Comparison of ENCODE assay signal across 1 cellular context in the genomic region with DNA sequence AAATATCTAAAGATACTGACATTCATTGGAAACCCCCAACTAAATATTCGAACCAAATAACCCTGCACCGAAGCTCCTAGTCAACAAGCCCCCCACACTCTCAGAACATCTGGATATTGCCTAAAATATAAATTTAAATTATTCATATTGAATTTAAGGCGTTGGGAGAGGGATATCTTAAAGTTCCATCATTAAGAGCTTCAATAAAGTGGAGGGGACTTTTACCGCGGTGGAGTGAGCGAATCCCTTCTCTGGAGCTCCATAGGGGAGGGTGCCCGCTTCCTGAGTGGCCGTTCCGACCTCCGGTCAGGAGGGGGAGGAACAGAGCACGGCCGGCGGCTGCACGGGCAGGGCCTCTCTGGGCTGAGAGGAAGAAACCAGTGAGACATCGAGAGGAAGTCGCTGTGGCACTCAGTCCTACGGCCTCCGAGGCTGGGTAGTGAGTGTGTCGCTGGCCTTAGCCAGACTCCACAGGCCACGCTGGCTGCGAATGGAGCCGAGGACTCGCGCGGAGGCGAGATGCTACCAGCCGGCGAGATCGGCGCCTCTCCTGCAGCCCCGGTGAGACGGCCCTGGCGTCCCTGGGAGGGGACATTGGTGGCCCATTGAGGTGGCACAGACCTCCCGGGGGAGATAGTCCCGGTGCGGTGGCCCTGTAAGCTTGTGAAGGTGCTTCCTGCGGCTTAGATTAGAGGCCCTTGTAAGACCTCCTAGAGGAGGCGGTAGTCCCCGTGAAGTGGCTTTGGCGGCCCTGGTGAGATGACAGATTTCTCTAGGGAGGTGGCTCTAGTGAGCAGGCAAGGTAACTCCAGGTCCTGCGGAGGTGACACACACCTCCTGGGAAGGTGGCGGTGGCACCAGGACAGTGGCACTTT.
TF ChIP-seq lines count a peak whose summit lies in the region.

Gene RINT1 (plus strand): TSS at position 405 of the 875 bp plus-strand sequence. CDS start 115 bp downstream, at position 520.

TF ChIP-seq in HCT116, 20 proteins besides CTCF, POLR2A, EP300 and RAD21 (continued from another document):
- TF ChIP-seq EGR1 (IDR thresholded peaks at IDR 0.05; ENCODE audit: low read depth) (no peak), FOSL1 (IDR thresholded peaks at IDR 0.05; ENCODE audit: low read depth) (no peak), JUND (IDR thresholded peaks at IDR 0.05) (no peak; the same call in 1 of the 2 replicates), EZH2 (IDR thresholded peaks at IDR 0.05) (no peak), CEBPB (IDR thresholded peaks at IDR 0.05; ENCODE audit: low read depth) (no peak), ZFX (IDR thresholded peaks at IDR 0.05) (peak; percentile 85)
